ENCODE assay signal across 1 cellular context in the genomic region with DNA sequence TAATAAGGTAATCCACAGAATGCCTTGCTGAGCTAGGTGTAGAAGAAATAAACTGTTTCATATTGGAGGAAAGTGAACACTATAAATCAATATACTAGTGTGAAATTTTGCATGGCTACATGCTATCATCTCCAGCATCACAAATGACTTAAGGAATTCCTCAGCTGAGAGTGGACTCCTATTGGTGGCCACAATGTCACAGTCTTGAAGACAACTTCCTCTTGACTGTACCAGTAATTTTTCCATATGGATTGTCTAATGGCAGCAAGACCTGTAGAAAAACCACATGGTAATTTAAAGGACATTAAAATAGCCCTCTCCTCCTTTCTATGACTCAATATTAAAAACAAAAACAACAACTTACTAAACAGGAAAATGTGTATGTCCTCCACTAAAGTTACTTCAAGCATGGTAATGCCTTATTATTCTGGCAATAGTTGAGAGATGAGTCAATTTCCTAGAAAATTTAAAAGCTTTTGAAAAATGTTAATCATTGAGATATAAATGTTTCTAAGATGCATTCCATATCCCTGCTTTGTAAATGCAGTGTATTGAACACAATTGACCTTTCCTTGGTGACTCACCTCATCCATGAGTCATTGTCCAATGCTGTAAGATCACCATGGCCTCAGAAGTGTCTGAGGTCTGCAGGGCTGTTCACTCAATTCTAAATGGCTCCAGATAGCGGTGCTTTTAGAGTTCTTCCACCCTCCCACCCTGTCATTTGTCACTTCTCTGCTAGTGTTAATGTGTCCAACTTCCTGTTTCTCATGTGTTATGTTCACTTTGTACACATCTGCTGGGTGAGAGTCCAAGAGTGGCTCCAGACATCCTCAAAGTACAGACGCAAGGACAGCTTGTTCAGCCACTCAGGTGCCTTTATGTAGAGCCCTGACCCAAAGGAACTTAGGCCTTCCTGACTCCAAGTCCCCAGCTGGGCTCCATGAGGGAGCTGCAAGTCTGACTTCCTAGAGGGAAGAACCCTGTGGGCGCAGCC.
TF ChIP-seq lines count a peak whose summit lies in the region.

No MANE protein-coding gene starts in this region.

TF ChIP-seq in HEK293, 187 proteins besides CTCF, POLR2A, EP300 and RAD21 (continued from another document):
- TF ChIP-seq ZNF677 (tag by site-specific recombination; IDR thresholded peaks at IDR 0.05) (no peak), ZNF146 (tag by site-specific recombination; IDR thresholded peaks at IDR 0.05) (no peak), ZNF530 (tag by site-specific recombination; IDR thresholded peaks at IDR 0.05; ENCODE audit: low read depth) (no peak), ZNF670 (tag by site-specific recombination; IDR thresholded peaks at IDR 0.05; ENCODE audit: low read depth) (no peak), PRDM1 (tag by site-specific recombination; IDR thresholded peaks at IDR 0.05) (0 out of 2 replicates have a peak, but pooled peaks have one; percentile 23), ZFP37 (tag by site-specific recombination; IDR thresholded peaks at IDR 0.05) (0 out of 2 replicates have a peak, but pooled peaks have one; percentile 30)
- TF ChIP-seq, protein P1, sequence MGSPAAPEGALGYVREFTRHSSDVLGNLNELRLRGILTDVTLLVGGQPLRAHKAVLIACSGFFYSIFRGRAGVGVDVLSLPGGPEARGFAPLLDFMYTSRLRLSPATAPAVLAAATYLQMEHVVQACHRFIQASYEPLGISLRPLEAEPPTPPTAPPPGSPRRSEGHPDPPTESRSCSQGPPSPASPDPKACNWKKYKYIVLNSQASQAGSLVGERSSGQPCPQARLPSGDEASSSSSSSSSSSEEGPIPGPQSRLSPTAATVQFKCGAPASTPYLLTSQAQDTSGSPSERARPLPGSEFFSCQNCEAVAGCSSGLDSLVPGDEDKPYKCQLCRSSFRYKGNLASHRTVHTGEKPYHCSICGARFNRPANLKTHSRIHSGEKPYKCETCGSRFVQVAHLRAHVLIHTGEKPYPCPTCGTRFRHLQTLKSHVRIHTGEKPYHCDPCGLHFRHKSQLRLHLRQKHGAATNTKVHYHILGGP (tag by site-specific recombination; IDR thresholded peaks at IDR 0.05) = peak; percentile 92
- TF ChIP-seq, protein P2, sequence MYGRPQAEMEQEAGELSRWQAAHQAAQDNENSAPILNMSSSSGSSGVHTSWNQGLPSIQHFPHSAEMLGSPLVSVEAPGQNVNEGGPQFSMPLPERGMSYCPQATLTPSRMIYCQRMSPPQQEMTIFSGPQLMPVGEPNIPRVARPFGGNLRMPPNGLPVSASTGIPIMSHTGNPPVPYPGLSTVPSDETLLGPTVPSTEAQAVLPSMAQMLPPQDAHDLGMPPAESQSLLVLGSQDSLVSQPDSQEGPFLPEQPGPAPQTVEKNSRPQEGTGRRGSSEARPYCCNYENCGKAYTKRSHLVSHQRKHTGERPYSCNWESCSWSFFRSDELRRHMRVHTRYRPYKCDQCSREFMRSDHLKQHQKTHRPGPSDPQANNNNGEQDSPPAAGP (tag by site-specific recombination; IDR thresholded peaks at IDR 0.05) = no peak
- TF ChIP-seq, protein P3, sequence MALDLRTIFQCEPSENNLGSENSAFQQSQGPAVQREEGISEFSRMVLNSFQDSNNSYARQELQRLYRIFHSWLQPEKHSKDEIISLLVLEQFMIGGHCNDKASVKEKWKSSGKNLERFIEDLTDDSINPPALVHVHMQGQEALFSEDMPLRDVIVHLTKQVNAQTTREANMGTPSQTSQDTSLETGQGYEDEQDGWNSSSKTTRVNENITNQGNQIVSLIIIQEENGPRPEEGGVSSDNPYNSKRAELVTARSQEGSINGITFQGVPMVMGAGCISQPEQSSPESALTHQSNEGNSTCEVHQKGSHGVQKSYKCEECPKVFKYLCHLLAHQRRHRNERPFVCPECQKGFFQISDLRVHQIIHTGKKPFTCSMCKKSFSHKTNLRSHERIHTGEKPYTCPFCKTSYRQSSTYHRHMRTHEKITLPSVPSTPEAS (tag by site-specific recombination; IDR thresholded peaks at IDR 0.05) = no peak
